ENCODE assay signal across 19 cellular contexts in genomic region chr11:70088735-70089250, GRCh38. TPM values are rescaled to one million over a fixed set of nuclear protein-coding genes. Genes with fewer than 3 reads are reported as not detected.
DNase-seq lines count a peak whose midpoint lies in the region; ATAC-seq, FAIRE-seq and TF ChIP-seq lines count a peak whose summit lies in the region.
"Had no signal": no experiment of that assay in that cellular context is flagged by ENCODE, and none has a peak within 500 bp of the region (broad histone marks: within the 10 kb centered on the region; RNA-seq: fewer than 3 reads in every experiment).

No MANE protein-coding gene starts in this region.

- TF ChIP-seq CTCF in right atrium auricular region (IDR thresholded peaks at IDR 0.05) (no peak), HepG2 (CRISPR knock-in tag; IDR thresholded peaks at IDR 0.05) (no peak), right lobe of liver (IDR thresholded peaks at IDR 0.05) (no peak), neural progenitor cell (IDR thresholded peaks at IDR 0.05) (no peak), thoracic aorta (IDR thresholded peaks at IDR 0.05) (no peak)

- ATAC-seq in Right ventricle myocardium inferior (peak; percentile 27), HepG2 (no peak), right lobe of liver (no peak), thoracic aorta (ENCODE audit: insufficient number of reproducible peaks, low FRiP score, low read depth) (no peak), GM21825 (IDR thresholded peaks at IDR 0.05; ENCODE audit: unreplicated experiment) (no peak)

- H4K20me1 ChIP-seq in HepG2 (ENCODE audit: insufficient read depth, low read length) = no peaks in the 10 kb centered on the region
- no peaks in the 10 kb centered on the region for H4K20me1 ChIP-seq in neural progenitor cell (ENCODE audit: low read depth)
- H4K20me1 ChIP-seq: BLaER1 had no signal

- H3K27ac Mint-ChIP-seq in neural progenitor cell = peak overlapping the region; percentile 74
- H3K27ac Mint-ChIP-seq: CD14-positive monocyte, H9 had no signal

- no peak overlapping the region for H2AFZ ChIP-seq in HepG2 (ENCODE audit: low read length)
- H2AFZ ChIP-seq in neural progenitor cell (replicated peaks) = no peak overlapping the region

- H3K4me3 ChIP-seq in right atrium auricular region (no peak overlapping the region), HepG2 (replicated peaks in 1 of 3; ENCODE audit: insufficient read depth in 1 of 3, low read depth in 2 of 3, low read length in 3 of 3) (no peak overlapping the region), right lobe of liver (no peak overlapping the region), neural progenitor cell (no peak overlapping the region), thoracic aorta (no peak overlapping the region)
- H3K4me3 ChIP-seq: BLaER1 had no signal

- no peak overlapping the region for H3K4me2 ChIP-seq in HepG2 (ENCODE audit: low read depth, low read length)
- peak overlapping the region; percentile 18 for H3K4me2 ChIP-seq in neural progenitor cell
- H3K4me2 ChIP-seq: BLaER1 had no signal

- in situ Hi-C loops in HepG2 (cut with HindIII; ENCODE audit: extremely low pct_ligation_motif_present, low pct_unique_long_range_greater_than_20kb) = no loop called here

- TF ChIP-seq POLR2A in HepG2 (IDR thresholded peaks at IDR 0.05; ENCODE audit: insufficient read depth in 1 of 2, low read depth in 2 of 2, low read length in 2 of 2) (no peak), right lobe of liver (IDR thresholded peaks at IDR 0.05) (no peak)

- H3K9me3 ChIP-seq in right atrium auricular region (no peaks in the 10 kb centered on the region), HepG2 (ENCODE audit: low read length) (no peaks in the 10 kb centered on the region), right lobe of liver (no peaks in the 10 kb centered on the region), neural progenitor cell (ENCODE audit: low read depth) (no peaks in the 10 kb centered on the region), thoracic aorta (no peaks in the 10 kb centered on the region)
- H3K9me3 ChIP-seq: BLaER1 had no signal

- H3K79me2 ChIP-seq in HepG2 (ENCODE audit: insufficient read depth, low read length) (no peaks in the 10 kb centered on the region), neural progenitor cell (ENCODE audit: low read depth) (no peaks in the 10 kb centered on the region)

- peaks cover 8% of the 10 kb centered on the region for H3K27me3 Mint-ChIP-seq in neural progenitor cell (ENCODE audit: insufficient read depth, low read depth)

- no peak overlapping the region for H3K27ac ChIP-seq in right atrium auricular region
- H3K27ac ChIP-seq in HepG2 (ENCODE audit: extremely low read length, insufficient read depth, low read length) = no peak overlapping the region
- no peak overlapping the region for H3K27ac ChIP-seq in right lobe of liver
- H3K27ac ChIP-seq in neural progenitor cell = no peak overlapping the region
- H3K27ac ChIP-seq in thoracic aorta = peak overlapping the region; percentile 27 to 58
- H3K27ac ChIP-seq: BLaER1 had no signal

- BruUV-seq in HepG2 (replicated peaks; lab: Mats Ljungman, UMichigan) = no TSS peak

- H3K4me1 ChIP-seq in right atrium auricular region = peaks cover 0 to 8% of the 10 kb centered on the region in 2 donors
- peaks cover 6% of the 10 kb centered on the region for H3K4me1 ChIP-seq in HepG2 (ENCODE audit: insufficient read depth, low read length)
- peaks cover 0 to 27% (median 12%) of the 10 kb centered on the region in 4 donors for H3K4me1 ChIP-seq in right lobe of liver
- H3K4me1 ChIP-seq in neural progenitor cell = peaks cover 8% of the 10 kb centered on the region
- H3K4me1 ChIP-seq in thoracic aorta (ENCODE audit: control insufficient read depth in 1 of 2, low read depth in 2 of 2) = peaks cover 22 to 64% of the 10 kb centered on the region in 2 donors

- CTCF ChIA-PET in HepG2 (lab: Yijun Ruan, JAX; ENCODE audit: low intra/inter-chr PET ratio, low total read pairs) = no interaction called here

- no peak for FAIRE-seq in HepG2 (lab: Jason Lieb, UNC)
- FAIRE-seq: GM12892, GM18507 had no signal

- H3F3A ChIP-seq in neural progenitor cell (ENCODE audit: low read depth) = no peaks in the 10 kb centered on the region

- no peak overlapping the region for H3K4me3 Mint-ChIP-seq in neural progenitor cell
- H3K4me3 Mint-ChIP-seq: CD4-positive, alpha-beta memory T cell had no signal

- H3K9me3 Mint-ChIP-seq in neural progenitor cell = no peaks in the 10 kb centered on the region
- H3K9me3 Mint-ChIP-seq: CD4-positive, alpha-beta memory T cell; H9 had no signal

- POLR2A ChIA-PET in HepG2 (lab: Yijun Ruan, JAX) = no interaction called here

- intact Hi-C loops in Right ventricle myocardium inferior (cut with DNase I) (no loop called here), HepG2 (cut with micrococcal nuclease; ENCODE audit: unreplicated experiment) (no loop called here), right lobe of liver (cut with DNase I) (loop anchor here in 1 of 2 donors (10.0 kb wide), 1 partner anchor 106 kb away; no protein-coding TSS in a partner anchor), head of caudate nucleus (cut with DNase I) (no loop called here)

- H3K27me3 ChIP-seq in right atrium auricular region = no peaks in the 10 kb centered on the region
- H3K27me3 ChIP-seq in HepG2 (ENCODE audit: control insufficient read depth in 1 of 2, insufficient read depth in 2 of 2, low read length in 2 of 2) = peaks cover 7 to 58% of the 10 kb centered on the region in 2 experiments
- H3K27me3 ChIP-seq in right lobe of liver = no peaks in the 10 kb centered on the region
- no peaks in the 10 kb centered on the region for H3K27me3 ChIP-seq in neural progenitor cell
- H3K27me3 ChIP-seq in thoracic aorta (replicated peaks; ENCODE audit: insufficient read depth) = no peaks in the 10 kb centered on the region
- H3K27me3 ChIP-seq: BLaER1 had no signal

- no peak for TF ChIP-seq RAD21 in HepG2 (CRISPR knock-in tag; IDR thresholded peaks at IDR 0.05)

- TF ChIP-seq EP300 in HepG2 (IDR thresholded peaks at IDR 0.05; ENCODE audit: low read depth in 2 of 2, low read length in 2 of 2) (no peak), HepG2 (CRISPR knock-in tag; IDR thresholded peaks at IDR 0.05; ENCODE audit: borderline replicate concordance) (no peak)

- H3K36me3 ChIP-seq in right atrium auricular region = no peaks in the 10 kb centered on the region
- no peaks in the 10 kb centered on the region for H3K36me3 ChIP-seq in HepG2 (replicated peaks in 1 of 2; ENCODE audit: control insufficient read depth in 1 of 2, insufficient read depth in 2 of 2, low read length in 2 of 2)
- H3K36me3 ChIP-seq in right lobe of liver = peaks cover 0 to 43% (median 2%) of the 10 kb centered on the region in 4 donors
- no peaks in the 10 kb centered on the region for H3K36me3 ChIP-seq in neural progenitor cell
- H3K36me3 ChIP-seq in thoracic aorta = peaks cover 7% of the 10 kb centered on the region
- H3K36me3 ChIP-seq: BLaER1 had no signal

- H3K9ac ChIP-seq in HepG2 (ENCODE audit: insufficient read depth, low read depth, low read length) (no peak overlapping the region), neural progenitor cell (no peak overlapping the region)
- H3K9ac ChIP-seq: BLaER1 had no signal

- WGBS in HepG2 (ENCODE audit: low lambda C conversion rate) = 41% methylated on average over 10 of the region's 16 CpGs
- WGBS in right lobe of liver (ENCODE audit: insufficient coverage, low coverage, low lambda C conversion rate, missing lambda C conversion rate) = 86% methylated on average over 6 of the region's 16 CpGs

- DNase-seq in Right ventricle myocardium inferior (ENCODE audit: missing footprints) (peak; percentile 17), right atrium auricular region (ENCODE audit: low spot score) (no peak), HepG2 (ENCODE audit: low spot score) (no peak), right lobe of liver (no peak), neural progenitor cell (ENCODE audit: low spot score) (peak; percentile 33), thoracic aorta (ENCODE audit: low spot score) (no peak), head of caudate nucleus (no peak)
- DNase-seq: 8988T; CD4-positive, alpha-beta memory T cell; DMS153; DMS79; GDM1; GOT3; H9 had no signal

- H3K36me3 Mint-ChIP-seq in neural progenitor cell = no peaks in the 10 kb centered on the region
- H3K36me3 Mint-ChIP-seq: CD14-positive monocyte; CD4-positive, alpha-beta memory T cell had no signal

- H3K4me1 Mint-ChIP-seq in neural progenitor cell = peaks cover 19% of the 10 kb centered on the region
- H3K4me1 Mint-ChIP-seq: CD14-positive monocyte; CD4-positive, alpha-beta memory T cell had no signal

TF ChIP-seq in HepG2, 621 proteins besides CTCF, POLR2A, EP300 and RAD21:
- TF ChIP-seq ZNF746 (CRISPR knock-in tag; IDR thresholded peaks at IDR 0.05) (no peak), ZNF768 (CRISPR knock-in tag; IDR thresholded peaks at IDR 0.05) (peak; percentile 91)

RNA-seq across cellular contexts. Expression of gene ANO1, which starts 10.7 kb away (rescaled TPM):
- 6.7 TPM for total RNA-seq in Right ventricle myocardium inferior
- 10 to 100 TPM; 10.2 to 29.4 TPM for total RNA-seq in right atrium auricular region
- not detected in 2 replicates for total RNA-seq in HepG2 (2016; rRNA removed; fragmentation: Illumina TruSeq; extraction: Trizol)
- total RNA-seq in HepG2 (2016; cell fraction: cytosol; rRNA removed; fragmentation: Illumina TruSeq; extraction: Trizol; ENCODE audit: low read depth) = not detected in 2 replicates
- not detected in 2 replicates for total RNA-seq in HepG2 (2016; cell fraction: insoluble cytoplasmic fraction; rRNA removed; fragmentation: Illumina TruSeq; extraction: Trizol)
- not detected in 2 replicates for total RNA-seq in HepG2 (2016; cell fraction: membrane; rRNA removed; fragmentation: Illumina TruSeq; extraction: Trizol)
- not detected in 2 replicates for total RNA-seq in HepG2 (2016; cell fraction: nucleus; rRNA removed; fragmentation: Illumina TruSeq; extraction: Trizol)
- not detected in 2 replicates for polyA plus RNA-seq in HepG2 (2011; rRNA removed)
- not detected in 2 replicates for polyA plus RNA-seq in HepG2 (2011; cell fraction: cytosol; rRNA removed)
- not detected in 2 replicates for polyA plus RNA-seq in HepG2 (2011; cell fraction: nucleus; rRNA removed)
- polyA plus RNA-seq in HepG2 (2012) = not detected in 2 replicates
- polyA plus RNA-seq in HepG2 (2016; cell fraction: cytosol; fragmentation: Illumina TruSeq; extraction: Trizol; ENCODE audit: low read depth) = not detected in 2 replicates
- not detected in 2 replicates for polyA plus RNA-seq in HepG2 (2016; cell fraction: insoluble cytoplasmic fraction; fragmentation: Illumina TruSeq; extraction: Trizol; ENCODE audit: low read depth)
- not detected in 2 replicates for polyA plus RNA-seq in HepG2 (2016; cell fraction: membrane; fragmentation: Illumina TruSeq; extraction: Trizol; ENCODE audit: low read depth)
- not detected in 2 replicates for polyA plus RNA-seq in HepG2 (2016; cell fraction: nucleus; fragmentation: Illumina TruSeq; extraction: Trizol; ENCODE audit: insufficient read depth, low read depth)
- 0.14 TPM in 1 of 2 replicates, not detected in the other for polyA minus RNA-seq in HepG2 (2011; rRNA and poly(A)+ RNA removed; ENCODE audit: low replicate concordance)
- polyA minus RNA-seq in HepG2 (2011; cell fraction: cytosol; rRNA and poly(A)+ RNA removed) = not detected in 2 replicates
- not detected in 2 replicates for polyA minus RNA-seq in HepG2 (2011; cell fraction: nucleus; rRNA and poly(A)+ RNA removed)
- total RNA-seq in right lobe of liver = 100 to 1,000 TPM in 3 of 6 experiments, 10 to 100 TPM in 3; 32.1 to 292 (median 78.0) TPM
- total RNA-seq in neural progenitor cell (ENCODE audit: low replicate concordance) = 0.19 TPM in 1 of 2 replicates, not detected in the other
- 100 to 1,000 TPM; 122 to 161 TPM for total RNA-seq in thoracic aorta
- total RNA-seq: CD4-positive, alpha-beta memory T cell had no signal
- polyA plus RNA-seq: CD14-positive monocyte; CD4-positive, alpha-beta memory T cell had no signal

Comparison
In these comparisons a context has a peak if more than half of its experiments do, and no peak if none do; other contexts are left out.
1. DNase-seq: peak in Right ventricle myocardium inferior (single experiment) and neural progenitor cell (single experiment); none in right atrium auricular region (single experiment), HepG2 (single experiment), right lobe of liver (0 of 3), thoracic aorta (single experiment) and head of caudate nucleus (0 of 42).
2. H3K27ac ChIP-seq: peak in thoracic aorta (2 of 2); none in right atrium auricular region (0 of 2), HepG2 (single experiment), right lobe of liver (0 of 3) and neural progenitor cell (single experiment).